ENCODE assay signal across 1 cellular context in the genomic region with DNA sequence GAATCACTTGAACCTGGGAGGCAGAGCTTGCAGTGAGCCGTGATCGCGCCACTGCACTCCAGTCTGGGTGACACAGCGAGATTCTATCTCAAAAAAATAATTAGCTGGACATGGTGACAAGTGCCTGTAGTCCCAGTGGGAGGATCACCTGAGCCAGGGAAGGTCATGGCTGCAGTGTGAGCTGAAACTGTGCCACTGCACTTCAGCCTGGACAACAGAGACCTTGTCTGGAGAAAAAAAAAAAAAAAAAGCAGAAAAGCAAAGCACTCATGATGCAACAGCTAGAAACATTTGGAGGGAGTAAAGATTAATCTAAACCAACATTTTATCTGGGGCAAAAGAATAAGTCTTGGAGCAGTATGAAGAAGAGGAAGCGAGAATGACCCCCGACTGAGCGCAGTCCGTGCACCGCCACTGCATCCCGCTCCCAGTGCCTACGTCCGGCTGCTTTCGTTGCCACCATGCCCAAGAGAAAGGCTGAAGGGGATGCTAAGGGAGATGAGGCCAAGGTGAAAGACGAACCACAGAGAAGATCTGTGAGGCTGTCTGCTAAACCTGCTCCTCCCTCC.
TF ChIP-seq lines count a peak whose summit lies in the region.

No MANE protein-coding gene starts in this region.

TF ChIP-seq in K562, 482 proteins besides CTCF, POLR2A, EP300 and RAD21 (continued from another document and continues in another):
- TF ChIP-seq, protein P1, sequence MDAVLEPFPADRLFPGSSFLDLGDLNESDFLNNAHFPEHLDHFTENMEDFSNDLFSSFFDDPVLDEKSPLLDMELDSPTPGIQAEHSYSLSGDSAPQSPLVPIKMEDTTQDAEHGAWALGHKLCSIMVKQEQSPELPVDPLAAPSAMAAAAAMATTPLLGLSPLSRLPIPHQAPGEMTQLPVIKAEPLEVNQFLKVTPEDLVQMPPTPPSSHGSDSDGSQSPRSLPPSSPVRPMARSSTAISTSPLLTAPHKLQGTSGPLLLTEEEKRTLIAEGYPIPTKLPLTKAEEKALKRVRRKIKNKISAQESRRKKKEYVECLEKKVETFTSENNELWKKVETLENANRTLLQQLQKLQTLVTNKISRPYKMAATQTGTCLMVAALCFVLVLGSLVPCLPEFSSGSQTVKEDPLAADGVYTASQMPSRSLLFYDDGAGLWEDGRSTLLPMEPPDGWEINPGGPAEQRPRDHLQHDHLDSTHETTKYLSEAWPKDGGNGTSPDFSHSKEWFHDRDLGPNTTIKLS (IDR thresholded peaks at IDR 0.05; ENCODE audit: borderline replicate concordance, low read depth), result no peak
- TF ChIP-seq CC2D1A (IDR thresholded peaks at IDR 0.05) (no peak), SAFB2 (IDR thresholded peaks at IDR 0.05; ENCODE audit: borderline replicate concordance, low read depth, low read length, severe bottlenecking) (no peak), RBM25 (IDR thresholded peaks at IDR 0.05; ENCODE audit: low read depth, low read length, severe bottlenecking) (no peak), DPF2 (IDR thresholded peaks at IDR 0.05) (peak; percentile 87; the same call in 1 of the 2 replicates), FOXA1 (IDR thresholded peaks at IDR 0.05; ENCODE audit: borderline replicate concordance) (no peak), DDX20 (tag; IDR thresholded peaks at IDR 0.05; ENCODE audit: low read depth) (no peak), FOXA3 (CRISPR knock-in tag; conservative IDR thresholded peaks at IDR 0.05 in 1 of 2, IDR thresholded peaks at IDR 0.05 in 1 of 2) (no peak), ATF7 (IDR thresholded peaks at IDR 0.05) (peak; percentile 85), RBM22 (IDR thresholded peaks at IDR 0.05; ENCODE audit: low read depth, low read length, poor library complexity, severe bottlenecking) (no peak), TRIM24 (IDR thresholded peaks at IDR 0.05) (peak; percentile 84 to 91; a peak in 3 of 4 replicates), NFATC3 (IDR thresholded peaks at IDR 0.05) (peak; percentile 98), CBFA2T2 (conservative IDR thresholded peaks at IDR 0.05) (no peak), TSC22D4 (tag; IDR thresholded peaks at IDR 0.05) (no peak), ZNF696 (CRISPR knock-in tag; conservative IDR thresholded peaks at IDR 0.05) (no peak), PHB2 (IDR thresholded peaks at IDR 0.05; ENCODE audit: low read depth) (no peak), JUND (IDR thresholded peaks at IDR 0.05; ENCODE audit: borderline replicate concordance, low read depth, low read length) (peak; percentile 40; the same call in 1 of the 2 replicates), JUND (tag; IDR thresholded peaks at IDR 0.05; ENCODE audit: borderline replicate concordance, low read depth, low read length) (peak; percentile 9; the same call in 1 of the 3 replicates), SNIP1 (IDR thresholded peaks at IDR 0.05; ENCODE audit: low read depth) (no peak), TAF9B (IDR thresholded peaks at IDR 0.05; ENCODE audit: partially characterized antibody) (no peak), NELFE (IDR thresholded peaks at IDR 0.05; ENCODE audit: insufficient read depth, insufficient read length) (no peak), ELF1 (tag; IDR thresholded peaks at IDR 0.05) (no peak), PRPF4 (IDR thresholded peaks at IDR 0.05; ENCODE audit: insufficient read depth, low read depth, low read length, poor library complexity, severe bottlenecking) (no peak), XRCC4 (IDR thresholded peaks at IDR 0.05; ENCODE audit: extremely low read depth, insufficient read depth, insufficient read length) (no peak), NR2C1 (IDR thresholded peaks at IDR 0.05) (no peak), NR2C1 (tag; IDR thresholded peaks at IDR 0.05) (peak; percentile 47; the same call in 1 of the 2 replicates), C11orf30 (IDR thresholded peaks at IDR 0.05; ENCODE audit: low read depth) (peak; percentile 85), SIX5 (IDR thresholded peaks at IDR 0.05; ENCODE audit: borderline replicate concordance in 1 of 2, insufficient read depth in 1 of 2, low read depth in 1 of 2, low read length in 2 of 2) (no peak), NFE2L1 (tag; IDR thresholded peaks at IDR 0.05; ENCODE audit: borderline replicate concordance, low read depth) (no peak), CBFB (CRISPR knock-in tag; IDR thresholded peaks at IDR 0.05) (no peak), ZNF41 (CRISPR knock-in tag; conservative IDR thresholded peaks at IDR 0.05) (no peak), MEF2D (tag; conservative IDR thresholded peaks at IDR 0.05; ENCODE audit: low read depth) (peak; percentile 60; the same call in 1 of the 2 replicates), CXXC5 (CRISPR knock-in tag; IDR thresholded peaks at IDR 0.05) (peak; percentile 52), MYBL2 (IDR thresholded peaks at IDR 0.05; ENCODE audit: low read depth) (no peak), MYBL2 (CRISPR knock-in tag; IDR thresholded peaks at IDR 0.05; ENCODE audit: borderline replicate concordance) (no peak), FIP1L1 (IDR thresholded peaks at IDR 0.05; ENCODE audit: low read depth, low read length, poor library complexity, severe bottlenecking) (no peak), ZNF263 (CRISPR knock-in tag; IDR thresholded peaks at IDR 0.05; ENCODE audit: borderline replicate concordance) (no peak), ZC3H8 (IDR thresholded peaks at IDR 0.05) (no peak)
- TF ChIP-seq, protein P2, sequence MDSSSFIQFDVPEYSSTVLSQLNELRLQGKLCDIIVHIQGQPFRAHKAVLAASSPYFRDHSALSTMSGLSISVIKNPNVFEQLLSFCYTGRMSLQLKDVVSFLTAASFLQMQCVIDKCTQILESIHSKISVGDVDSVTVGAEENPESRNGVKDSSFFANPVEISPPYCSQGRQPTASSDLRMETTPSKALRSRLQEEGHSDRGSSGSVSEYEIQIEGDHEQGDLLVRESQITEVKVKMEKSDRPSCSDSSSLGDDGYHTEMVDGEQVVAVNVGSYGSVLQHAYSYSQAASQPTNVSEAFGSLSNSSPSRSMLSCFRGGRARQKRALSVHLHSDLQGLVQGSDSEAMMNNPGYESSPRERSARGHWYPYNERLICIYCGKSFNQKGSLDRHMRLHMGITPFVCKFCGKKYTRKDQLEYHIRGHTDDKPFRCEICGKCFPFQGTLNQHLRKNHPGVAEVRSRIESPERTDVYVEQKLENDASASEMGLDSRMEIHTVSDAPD (CRISPR knock-in tag; IDR thresholded peaks at IDR 0.05), result no peak
- TF ChIP-seq, protein P3, sequence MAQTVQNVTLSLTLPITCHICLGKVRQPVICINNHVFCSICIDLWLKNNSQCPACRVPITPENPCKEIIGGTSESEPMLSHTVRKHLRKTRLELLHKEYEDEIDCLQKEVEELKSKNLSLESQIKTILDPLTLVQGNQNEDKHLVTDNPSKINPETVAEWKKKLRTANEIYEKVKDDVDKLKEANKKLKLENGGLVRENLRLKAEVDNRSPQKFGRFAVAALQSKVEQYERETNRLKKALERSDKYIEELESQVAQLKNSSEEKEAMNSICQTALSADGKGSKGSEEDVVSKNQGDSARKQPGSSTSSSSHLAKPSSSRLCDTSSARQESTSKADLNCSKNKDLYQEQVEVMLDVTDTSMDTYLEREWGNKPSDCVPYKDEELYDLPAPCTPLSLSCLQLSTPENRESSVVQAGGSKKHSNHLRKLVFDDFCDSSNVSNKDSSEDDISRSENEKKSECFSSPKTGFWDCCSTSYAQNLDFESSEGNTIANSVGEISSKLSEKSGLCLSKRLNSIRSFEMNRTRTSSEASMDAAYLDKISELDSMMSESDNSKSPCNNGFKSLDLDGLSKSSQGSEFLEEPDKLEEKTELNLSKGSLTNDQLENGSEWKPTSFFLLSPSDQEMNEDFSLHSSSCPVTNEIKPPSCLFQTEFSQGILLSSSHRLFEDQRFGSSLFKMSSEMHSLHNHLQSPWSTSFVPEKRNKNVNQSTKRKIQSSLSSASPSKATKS (CRISPR knock-in tag; IDR thresholded peaks at IDR 0.05), result no peak
- TF ChIP-seq, protein P4, sequence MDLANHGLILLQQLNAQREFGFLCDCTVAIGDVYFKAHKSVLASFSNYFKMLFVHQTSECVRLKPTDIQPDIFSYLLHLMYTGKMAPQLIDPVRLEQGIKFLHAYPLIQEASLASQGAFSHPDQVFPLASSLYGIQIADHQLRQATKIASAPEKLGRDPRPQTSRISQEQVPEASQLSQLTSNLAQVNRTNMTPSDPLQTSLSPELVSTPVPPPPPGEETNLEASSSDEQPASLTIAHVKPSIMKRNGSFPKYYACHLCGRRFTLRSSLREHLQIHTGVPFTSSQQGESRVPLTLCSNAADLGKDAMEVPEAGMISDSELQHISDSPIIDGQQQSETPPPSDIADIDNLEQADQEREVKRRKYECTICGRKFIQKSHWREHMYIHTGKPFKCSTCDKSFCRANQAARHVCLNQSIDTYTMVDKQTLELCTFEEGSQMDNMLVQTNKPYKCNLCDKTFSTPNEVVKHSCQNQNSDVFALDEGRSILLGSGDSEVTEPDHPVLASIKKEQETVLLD (IDR thresholded peaks at IDR 0.05), result no peak
- TF ChIP-seq, protein P5, sequence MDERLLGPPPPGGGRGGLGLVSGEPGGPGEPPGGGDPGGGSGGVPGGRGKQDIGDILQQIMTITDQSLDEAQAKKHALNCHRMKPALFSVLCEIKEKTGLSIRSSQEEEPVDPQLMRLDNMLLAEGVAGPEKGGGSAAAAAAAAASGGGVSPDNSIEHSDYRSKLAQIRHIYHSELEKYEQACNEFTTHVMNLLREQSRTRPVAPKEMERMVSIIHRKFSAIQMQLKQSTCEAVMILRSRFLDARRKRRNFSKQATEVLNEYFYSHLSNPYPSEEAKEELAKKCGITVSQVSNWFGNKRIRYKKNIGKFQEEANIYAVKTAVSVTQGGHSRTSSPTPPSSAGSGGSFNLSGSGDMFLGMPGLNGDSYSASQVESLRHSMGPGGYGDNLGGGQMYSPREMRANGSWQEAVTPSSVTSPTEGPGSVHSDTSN (CRISPR knock-in tag; IDR thresholded peaks at IDR 0.05; ENCODE audit: low read depth), result no peak
- TF ChIP-seq, protein P5 (tag; conservative IDR thresholded peaks at IDR 0.05; ENCODE audit: low read depth), result peak; percentile 55
- TF ChIP-seq, protein P6, sequence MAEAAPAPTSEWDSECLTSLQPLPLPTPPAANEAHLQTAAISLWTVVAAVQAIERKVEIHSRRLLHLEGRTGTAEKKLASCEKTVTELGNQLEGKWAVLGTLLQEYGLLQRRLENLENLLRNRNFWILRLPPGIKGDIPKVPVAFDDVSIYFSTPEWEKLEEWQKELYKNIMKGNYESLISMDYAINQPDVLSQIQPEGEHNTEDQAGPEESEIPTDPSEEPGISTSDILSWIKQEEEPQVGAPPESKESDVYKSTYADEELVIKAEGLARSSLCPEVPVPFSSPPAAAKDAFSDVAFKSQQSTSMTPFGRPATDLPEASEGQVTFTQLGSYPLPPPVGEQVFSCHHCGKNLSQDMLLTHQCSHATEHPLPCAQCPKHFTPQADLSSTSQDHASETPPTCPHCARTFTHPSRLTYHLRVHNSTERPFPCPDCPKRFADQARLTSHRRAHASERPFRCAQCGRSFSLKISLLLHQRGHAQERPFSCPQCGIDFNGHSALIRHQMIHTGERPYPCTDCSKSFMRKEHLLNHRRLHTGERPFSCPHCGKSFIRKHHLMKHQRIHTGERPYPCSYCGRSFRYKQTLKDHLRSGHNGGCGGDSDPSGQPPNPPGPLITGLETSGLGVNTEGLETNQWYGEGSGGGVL (CRISPR knock-in tag; IDR thresholded peaks at IDR 0.05), result no peak
- TF ChIP-seq, protein P7, sequence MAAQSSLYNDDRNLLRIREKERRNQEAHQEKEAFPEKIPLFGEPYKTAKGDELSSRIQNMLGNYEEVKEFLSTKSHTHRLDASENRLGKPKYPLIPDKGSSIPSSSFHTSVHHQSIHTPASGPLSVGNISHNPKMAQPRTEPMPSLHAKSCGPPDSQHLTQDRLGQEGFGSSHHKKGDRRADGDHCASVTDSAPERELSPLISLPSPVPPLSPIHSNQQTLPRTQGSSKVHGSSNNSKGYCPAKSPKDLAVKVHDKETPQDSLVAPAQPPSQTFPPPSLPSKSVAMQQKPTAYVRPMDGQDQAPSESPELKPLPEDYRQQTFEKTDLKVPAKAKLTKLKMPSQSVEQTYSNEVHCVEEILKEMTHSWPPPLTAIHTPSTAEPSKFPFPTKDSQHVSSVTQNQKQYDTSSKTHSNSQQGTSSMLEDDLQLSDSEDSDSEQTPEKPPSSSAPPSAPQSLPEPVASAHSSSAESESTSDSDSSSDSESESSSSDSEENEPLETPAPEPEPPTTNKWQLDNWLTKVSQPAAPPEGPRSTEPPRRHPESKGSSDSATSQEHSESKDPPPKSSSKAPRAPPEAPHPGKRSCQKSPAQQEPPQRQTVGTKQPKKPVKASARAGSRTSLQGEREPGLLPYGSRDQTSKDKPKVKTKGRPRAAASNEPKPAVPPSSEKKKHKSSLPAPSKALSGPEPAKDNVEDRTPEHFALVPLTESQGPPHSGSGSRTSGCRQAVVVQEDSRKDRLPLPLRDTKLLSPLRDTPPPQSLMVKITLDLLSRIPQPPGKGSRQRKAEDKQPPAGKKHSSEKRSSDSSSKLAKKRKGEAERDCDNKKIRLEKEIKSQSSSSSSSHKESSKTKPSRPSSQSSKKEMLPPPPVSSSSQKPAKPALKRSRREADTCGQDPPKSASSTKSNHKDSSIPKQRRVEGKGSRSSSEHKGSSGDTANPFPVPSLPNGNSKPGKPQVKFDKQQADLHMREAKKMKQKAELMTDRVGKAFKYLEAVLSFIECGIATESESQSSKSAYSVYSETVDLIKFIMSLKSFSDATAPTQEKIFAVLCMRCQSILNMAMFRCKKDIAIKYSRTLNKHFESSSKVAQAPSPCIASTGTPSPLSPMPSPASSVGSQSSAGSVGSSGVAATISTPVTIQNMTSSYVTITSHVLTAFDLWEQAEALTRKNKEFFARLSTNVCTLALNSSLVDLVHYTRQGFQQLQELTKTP (IDR thresholded peaks at IDR 0.05; ENCODE audit: low read depth in 1 of 2, partially characterized antibody in 2 of 2), result peak in 1 of 2 experiments; percentile 61
- TF ChIP-seq, protein P8, sequence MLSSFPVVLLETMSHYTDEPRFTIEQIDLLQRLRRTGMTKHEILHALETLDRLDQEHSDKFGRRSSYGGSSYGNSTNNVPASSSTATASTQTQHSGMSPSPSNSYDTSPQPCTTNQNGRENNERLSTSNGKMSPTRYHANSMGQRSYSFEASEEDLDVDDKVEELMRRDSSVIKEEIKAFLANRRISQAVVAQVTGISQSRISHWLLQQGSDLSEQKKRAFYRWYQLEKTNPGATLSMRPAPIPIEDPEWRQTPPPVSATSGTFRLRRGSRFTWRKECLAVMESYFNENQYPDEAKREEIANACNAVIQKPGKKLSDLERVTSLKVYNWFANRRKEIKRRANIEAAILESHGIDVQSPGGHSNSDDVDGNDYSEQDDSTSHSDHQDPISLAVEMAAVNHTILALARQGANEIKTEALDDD (IDR thresholded peaks at IDR 0.05), result no peak
- TF ChIP-seq, protein P9, sequence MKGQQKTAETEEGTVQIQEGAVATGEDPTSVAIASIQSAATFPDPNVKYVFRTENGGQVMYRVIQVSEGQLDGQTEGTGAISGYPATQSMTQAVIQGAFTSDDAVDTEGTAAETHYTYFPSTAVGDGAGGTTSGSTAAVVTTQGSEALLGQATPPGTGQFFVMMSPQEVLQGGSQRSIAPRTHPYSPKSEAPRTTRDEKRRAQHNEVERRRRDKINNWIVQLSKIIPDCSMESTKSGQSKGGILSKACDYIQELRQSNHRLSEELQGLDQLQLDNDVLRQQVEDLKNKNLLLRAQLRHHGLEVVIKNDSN (CRISPR knock-in tag; IDR thresholded peaks at IDR 0.05), result no peak
- TF ChIP-seq, protein P10, sequence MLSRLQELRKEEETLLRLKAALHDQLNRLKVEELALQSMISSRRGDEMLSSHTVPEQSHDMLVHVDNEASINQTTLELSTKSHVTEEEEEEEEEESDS (CRISPR knock-in tag; IDR thresholded peaks at IDR 0.05), result no peak
